In genomic region chr5:39114155-39114554, GRCh38 we compare ENCODE assay signal across 26 cellular contexts. TPM values are rescaled to one million over a fixed set of nuclear protein-coding genes. Genes with fewer than 3 reads are reported as not detected.
DNase-seq lines count a peak whose midpoint lies in the region; ATAC-seq, FAIRE-seq and TF ChIP-seq lines count a peak whose summit lies in the region.
"Had no signal": no experiment of that assay in that cellular context is flagged by ENCODE, and none has a peak within 500 bp of the region (broad histone marks: within the 10 kb centered on the region; RNA-seq: fewer than 3 reads in every experiment).

No MANE protein-coding gene starts in this region.

- POLR2A ChIA-PET in T-cell (lab: Charles Lee), result interaction anchor here (0.6 to 0.7 kb wide), 2 partner anchors 18 to 33 kb away, joined by 3 read pairs; no protein-coding TSS in a partner anchor

- H3K79me2 ChIP-seq in keratinocyte (ENCODE audit: control insufficient read depth, insufficient read depth, low read length), result no peaks in the 10 kb centered on the region

- 91 to 94% (median 92%) methylated on average over 4 of the region's 4 CpGs for WGBS in ovary, 3 donors

- H3K27me3 ChIP-seq in keratinocyte (ENCODE audit: control insufficient read depth, extremely low read depth, insufficient read depth, low read length) (no peaks in the 10 kb centered on the region), ovary (peaks cover 4% of the 10 kb centered on the region)
- H3K27me3 ChIP-seq: Peyer's patch had no signal

- no peak overlapping the region for H3K4me2 ChIP-seq in keratinocyte (ENCODE audit: control insufficient read depth, extremely low read depth, insufficient read depth, low read depth, low read length)
- H3K4me2 ChIP-seq: GM23338 had no signal

- H3K36me3 ChIP-seq in keratinocyte (ENCODE audit: control insufficient read depth in 2 of 2, extremely low read depth in 1 of 2, insufficient read depth in 2 of 2, low read length in 2 of 2) (no peaks in the 10 kb centered on the region), ovary (no peaks in the 10 kb centered on the region)
- H3K36me3 ChIP-seq: Peyer's patch had no signal

- H3K27me3 Mint-ChIP-seq in activated naive CD4-positive, alpha-beta T cell treated with anti-CD3 and anti-CD28 coated beads, Interleukin-2, amount 50 U/mL, for 24 hours, result no peaks in the 10 kb centered on the region
- no peaks in the 10 kb centered on the region for H3K27me3 Mint-ChIP-seq in activated naive CD4-positive, alpha-beta T cell treated with anti-CD3 and anti-CD28 coated beads, Interleukin-2, amount 10 ng/mL, durations not matched to agents 7 days and 5 days
- no peaks in the 10 kb centered on the region for H3K27me3 Mint-ChIP-seq in T-cell
- no peaks in the 10 kb centered on the region for H3K27me3 Mint-ChIP-seq in nephron progenitor cell (ENCODE audit: low read depth, poor library complexity)
- H3K27me3 Mint-ChIP-seq: B cell, IgD-negative memory B cell had no signal

- no peak for TF ChIP-seq CTCF in keratinocyte (optimal IDR thresholded peaks at IDR 0.05 in 1 of 3, IDR thresholded peaks at IDR 0.05 in 1 of 3, conservative IDR thresholded peaks at IDR 0.05 in 1 of 3; ENCODE audit: extremely low read depth in 1 of 3, insufficient read depth in 2 of 3, low read length in 3 of 3)
- TF ChIP-seq CTCF in ovary (IDR thresholded peaks at IDR 0.05), result no peak
- no peak for TF ChIP-seq CTCF in nephron progenitor cell (IDR thresholded peaks at IDR 0.05)

- H3K4me1 Mint-ChIP-seq in activated naive CD4-positive, alpha-beta T cell treated with anti-CD3 and anti-CD28 coated beads, Interleukin-2, amount 50 U/mL, for 24 hours, result peaks cover 47% of the 10 kb centered on the region
- peaks cover 8% of the 10 kb centered on the region for H3K4me1 Mint-ChIP-seq in activated naive CD4-positive, alpha-beta T cell treated with anti-CD3 and anti-CD28 coated beads, Interleukin-2, amount 10 ng/mL, durations not matched to agents 7 days and 5 days
- H3K4me1 Mint-ChIP-seq in T-cell, result peaks cover 27 to 51% (median 34%) of the 10 kb centered on the region in 3 donors
- no peaks in the 10 kb centered on the region for H3K4me1 Mint-ChIP-seq in nephron progenitor cell
- H3K4me1 Mint-ChIP-seq: B cell, GM23338, H9 had no signal

- intact Hi-C loops in ovary (cut with DNase I), result no loop called here

- CTCF ChIA-PET in activated naive CD4-positive, alpha-beta T cell treated with anti-CD3 and anti-CD28 coated beads, Interleukin-2, amount 10 ng/mL, durations not matched to agents 7 days and 5 days (lab: Charles Lee), result no interaction called here
- CTCF ChIA-PET in T-cell (lab: Charles Lee), result no interaction called here

- no peak overlapping the region for H3K4me3 Mint-ChIP-seq in activated naive CD4-positive, alpha-beta T cell treated with anti-CD3 and anti-CD28 coated beads, Interleukin-2, amount 50 U/mL, for 24 hours
- no peak overlapping the region for H3K4me3 Mint-ChIP-seq in activated naive CD4-positive, alpha-beta T cell treated with anti-CD3 and anti-CD28 coated beads, Interleukin-2, amount 10 ng/mL, durations not matched to agents 7 days and 5 days
- no peak overlapping the region for H3K4me3 Mint-ChIP-seq in T-cell
- H3K4me3 Mint-ChIP-seq in nephron progenitor cell, result no peak overlapping the region
- H3K4me3 Mint-ChIP-seq: B cell, GM23338, H9, IgD-negative memory B cell had no signal

- peaks cover 19% of the 10 kb centered on the region for H3K36me3 Mint-ChIP-seq in activated naive CD4-positive, alpha-beta T cell treated with anti-CD3 and anti-CD28 coated beads, Interleukin-2, amount 50 U/mL, for 24 hours
- peaks cover 54% of the 10 kb centered on the region for H3K36me3 Mint-ChIP-seq in activated naive CD4-positive, alpha-beta T cell treated with anti-CD3 and anti-CD28 coated beads, Interleukin-2, amount 10 ng/mL, durations not matched to agents 7 days and 5 days
- H3K36me3 Mint-ChIP-seq in T-cell, result peaks cover 58% of the 10 kb centered on the region
- H3K36me3 Mint-ChIP-seq in nephron progenitor cell (ENCODE audit: low read depth), result no peaks in the 10 kb centered on the region
- H3K36me3 Mint-ChIP-seq: IgD-negative memory B cell had no signal

- H3K27ac ChIP-seq in keratinocyte (ENCODE audit: control insufficient read depth, insufficient read depth, low read length), result no peak overlapping the region
- H3K27ac ChIP-seq in ovary, result no peak overlapping the region
- H3K27ac ChIP-seq: C4-2B, Peyer's patch had no signal

- ATAC-seq in T-cell (replicated peaks in 1 of 4) (no peak), HG03378 (IDR thresholded peaks at IDR 0.05; ENCODE audit: unreplicated experiment) (no peak)
- ATAC-seq: GM23338 had no signal

- no peak for TF ChIP-seq POLR2A in ovary (IDR thresholded peaks at IDR 0.05)

- no peak for TF ChIP-seq EP300 in ovary (IDR thresholded peaks at IDR 0.05)

- no peak overlapping the region for H3K9ac ChIP-seq in keratinocyte (ENCODE audit: control insufficient read depth, extremely low read depth, insufficient read depth, low read length)

- H3K27ac Mint-ChIP-seq in activated naive CD4-positive, alpha-beta T cell treated with anti-CD3 and anti-CD28 coated beads, Interleukin-2, amount 50 U/mL, for 24 hours, result peak overlapping the region; percentile 80
- H3K27ac Mint-ChIP-seq in activated naive CD4-positive, alpha-beta T cell treated with anti-CD3 and anti-CD28 coated beads, Interleukin-2, amount 10 ng/mL, durations not matched to agents 7 days and 5 days, result no peak overlapping the region
- H3K27ac Mint-ChIP-seq in T-cell (peak overlapping the region; percentile 67 to 82), nephron progenitor cell (no peak overlapping the region)
- H3K27ac Mint-ChIP-seq: B cell, GM23338, H9 had no signal

- dilution Hi-C loops in keratinocyte (cut with MboI; ENCODE audit: extremely low pct_ligation_motif_present, low sequenced_read_pairs), result no loop called here

- H3K9me3 ChIP-seq in keratinocyte (ENCODE audit: control insufficient read depth, low read depth, low read length) (no peaks in the 10 kb centered on the region), ovary (no peaks in the 10 kb centered on the region)
- H3K9me3 ChIP-seq: Peyer's patch had no signal

- no peaks in the 10 kb centered on the region for H4K20me1 ChIP-seq in keratinocyte (ENCODE audit: control insufficient read depth, extremely low read depth, insufficient read depth, low read length)

- no peak for DNase-seq in activated naive CD4-positive, alpha-beta T cell treated with anti-CD3 and anti-CD28 coated beads, Interleukin-2, amount 10 ng/mL, durations not matched to agents 7 days and 5 days
- no peak for DNase-seq in T-cell
- no peak for DNase-seq in keratinocyte (ENCODE audit: low read depth, low spot score)
- no peak for DNase-seq in ovary
- DNase-seq in nephron progenitor cell, result no peak
- DNase-seq: Calu3, DMS79 treated with DMSO at 0.1 percent for 48 hours, GF-D8, H9, NCI-H1048, NCI-H1417, NCI-H187, NCI-H2081 treated with DMSO at 0.1 percent for 48 hours, NCI-H2171, NCI-H226, NCI-H510A, NCI-H69, Peyer's patch, SHP77 treated with DMSO at 0.1 percent for 48 hours had no signal

- H3K4me1 ChIP-seq in keratinocyte (ENCODE audit: control insufficient read depth, extremely low read depth, insufficient read depth, low read length) (no peaks in the 10 kb centered on the region), ovary (ENCODE audit: insufficient read depth) (no peaks in the 10 kb centered on the region)
- H3K4me1 ChIP-seq: Peyer's patch had no signal

- H2AFZ ChIP-seq in keratinocyte (ENCODE audit: control insufficient read depth, low read length), result no peak overlapping the region
- H2AFZ ChIP-seq: GM23338 had no signal

- H3K4me3 ChIP-seq in keratinocyte (ENCODE audit: control insufficient read depth in 2 of 3, extremely low read depth in 1 of 3, insufficient read depth in 2 of 3, low read depth in 1 of 3, low read length in 3 of 3), result no peak overlapping the region
- H3K4me3 ChIP-seq in ovary, result no peak overlapping the region
- H3K4me3 ChIP-seq: GM23338, Peyer's patch had no signal

- no peaks in the 10 kb centered on the region for H3K9me3 Mint-ChIP-seq in activated naive CD4-positive, alpha-beta T cell treated with anti-CD3 and anti-CD28 coated beads, Interleukin-2, amount 50 U/mL, for 24 hours
- no peaks in the 10 kb centered on the region for H3K9me3 Mint-ChIP-seq in activated naive CD4-positive, alpha-beta T cell treated with anti-CD3 and anti-CD28 coated beads, Interleukin-2, amount 10 ng/mL, durations not matched to agents 7 days and 5 days
- H3K9me3 Mint-ChIP-seq in T-cell (no peaks in the 10 kb centered on the region), nephron progenitor cell (no peaks in the 10 kb centered on the region)
- H3K9me3 Mint-ChIP-seq: GM23338, H9 had no signal

- peak; percentile 44 for FAIRE-seq in keratinocyte (lab: Jason Lieb, UNC)
- FAIRE-seq: GM12891 had no signal

- no peaks in the 10 kb centered on the region for H3K9me1 ChIP-seq in keratinocyte (ENCODE audit: control insufficient read depth, extremely low read depth, insufficient read depth, low read length)

RNA-seq across cellular contexts. Expression of gene RICTOR, which starts 40.0 kb away (rescaled TPM):
- total RNA-seq in T-cell, result 10 to 100 TPM; 68.5 to 85.8 (median 74.8) TPM
- 7.7 to 11.5 TPM (median 10.0 TPM) in 3 replicates for polyA plus RNA-seq in keratinocyte
- polyA plus RNA-seq in keratinocyte (2011; ENCODE audit: low read depth), result 8.7 TPM
- 2.2 and 5.0 TPM in 2 replicates for polyA plus RNA-seq in keratinocyte (2011; cell fraction: cytosol; rRNA removed)
- 12.3 and 16.4 TPM in 2 replicates for polyA plus RNA-seq in keratinocyte (2011; cell fraction: nucleus; rRNA removed)
- polyA plus RNA-seq in keratinocyte (2012; ENCODE audit: low replicate concordance), result 5.0 and 6.5 TPM in 2 replicates
- 11.5 to 83.8 TPM (median 49.4 TPM) in 3 replicates for polyA minus RNA-seq in keratinocyte
- polyA minus RNA-seq in keratinocyte (2011; cell fraction: cytosol; rRNA and poly(A)+ RNA removed), result 8.2 TPM
- polyA minus RNA-seq in keratinocyte (2011; cell fraction: nucleus; rRNA and poly(A)+ RNA removed), result 43.7 and 63.8 TPM in 2 replicates
- total RNA-seq in ovary, result 10 to 100 TPM; 36.3 to 55.1 (median 42.7) TPM
- polyA plus RNA-seq in ovary, result 10 to 100 TPM in 1 of 2 donors, 1 to 10 TPM in 1; 6.7 to 14.0 TPM

Comparison
In these comparisons a context has a peak if more than half of its experiments do, and no peak if none do; other contexts are left out.
1. H3K27ac Mint-ChIP-seq: peak in activated naive CD4-positive, alpha-beta T cell treated with anti-CD3 and anti-CD28 coated beads, Interleukin-2, amount 50 U/mL, for 24 hours (single experiment) and T-cell (2 of 2); none in activated naive CD4-positive, alpha-beta T cell treated with anti-CD3 and anti-CD28 coated beads, Interleukin-2, amount 10 ng/mL, durations not matched to agents 7 days and 5 days (single experiment) and nephron progenitor cell (single experiment).